In the genomic region with DNA sequence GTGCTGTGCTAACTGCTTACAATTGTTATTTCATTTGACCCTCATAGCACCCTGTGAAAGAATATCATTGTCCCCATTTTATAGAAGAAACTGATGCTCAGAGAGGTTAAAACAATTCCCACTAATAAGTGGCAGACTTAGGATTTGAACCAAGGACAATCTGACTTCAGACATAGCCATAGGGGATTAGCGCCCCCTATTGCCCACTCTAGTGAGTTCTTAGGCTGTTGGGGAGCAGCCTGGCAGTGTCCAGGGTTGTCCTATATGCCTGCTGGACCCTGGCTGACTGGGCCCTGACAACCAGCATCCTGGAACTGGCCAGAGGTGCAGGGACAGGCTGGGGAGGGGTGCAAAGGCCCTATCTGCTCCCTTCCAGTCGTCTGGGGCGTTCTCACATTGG, we compare ENCODE assay signal across 8 cellular contexts. TPM values are rescaled to one million over a fixed set of nuclear protein-coding genes. Genes with fewer than 3 reads are reported as not detected.
A peak's percentile ranks its signal among the peaks of the same experiment; 100 is the strongest.
DNase-seq lines count a peak whose midpoint lies in the region; ATAC-seq and TF ChIP-seq lines count a peak whose summit lies in the region.

No MANE protein-coding gene starts in this region.

- H3K4me3 ChIP-seq in LNCaP clone FGC (ENCODE audit: low read depth, low read length) (no peak overlapping the region), ascending aorta (no peak overlapping the region)

- no peak overlapping the region for H3K27ac ChIP-seq in ascending aorta

- no peak overlapping the region for H3K27ac Mint-ChIP-seq in activated T-cell treated with anti-CD3 and anti-CD28 coated beads, Interleukin-2, amount 50 U/mL, for 72 hours

- no peaks in the 10 kb centered on the region for H3K36me3 ChIP-seq in ascending aorta

- no peak for ATAC-seq in activated T-cell treated with anti-CD3 and anti-CD28 coated beads, Interleukin-2, amount 50 U/mL, for 72 hours (replicated peaks in 1 of 2)
- ATAC-seq in activated T-cell treated with anti-CD3 and anti-CD28 coated beads, Interleukin-2, amount 50 U/mL, for 4 hours, result no peak

- H3K9me3 Mint-ChIP-seq in activated T-cell treated with anti-CD3 and anti-CD28 coated beads, Interleukin-2, amount 50 U/mL, for 72 hours, result no peaks in the 10 kb centered on the region
- H3K9me3 Mint-ChIP-seq in activated T-cell treated with anti-CD3 and anti-CD28 coated beads, Interleukin-2, amount 50 U/mL, for 4 hours, result no peaks in the 10 kb centered on the region

- H3K4me1 Mint-ChIP-seq in activated T-cell treated with anti-CD3 and anti-CD28 coated beads, Interleukin-2, amount 50 U/mL, for 72 hours (ENCODE audit: low read depth), result peaks cover 18% of the 10 kb centered on the region
- peaks cover 8% of the 10 kb centered on the region for H3K4me1 Mint-ChIP-seq in activated T-cell treated with anti-CD3 and anti-CD28 coated beads, Interleukin-2, amount 50 U/mL, for 4 hours (ENCODE audit: low read depth)

- no peak overlapping the region for H3K4me3 Mint-ChIP-seq in activated T-cell treated with anti-CD3 and anti-CD28 coated beads, Interleukin-2, amount 50 U/mL, for 72 hours
- no peak overlapping the region for H3K4me3 Mint-ChIP-seq in activated T-cell treated with anti-CD3 and anti-CD28 coated beads, Interleukin-2, amount 50 U/mL, for 4 hours

- no peaks in the 10 kb centered on the region for H3K27me3 ChIP-seq in ascending aorta

- no peaks in the 10 kb centered on the region for H3K9me3 ChIP-seq in ascending aorta

- H3K36me3 Mint-ChIP-seq in activated T-cell treated with anti-CD3 and anti-CD28 coated beads, Interleukin-2, amount 50 U/mL, for 72 hours (ENCODE audit: insufficient read depth in 2 of 2), result no peaks in the 10 kb centered on the region
- no peaks in the 10 kb centered on the region for H3K36me3 Mint-ChIP-seq in activated T-cell treated with anti-CD3 and anti-CD28 coated beads, Interleukin-2, amount 50 U/mL, for 4 hours (ENCODE audit: insufficient read depth)

- H3K4me1 ChIP-seq in ascending aorta, result peaks cover 0 to 13% of the 10 kb centered on the region in 2 donors

- no peaks in the 10 kb centered on the region for H3K27me3 Mint-ChIP-seq in activated T-cell treated with anti-CD3 and anti-CD28 coated beads, Interleukin-2, amount 50 U/mL, for 72 hours (ENCODE audit: low read depth)
- no peaks in the 10 kb centered on the region for H3K27me3 Mint-ChIP-seq in activated T-cell treated with anti-CD3 and anti-CD28 coated beads, Interleukin-2, amount 50 U/mL, for 4 hours (ENCODE audit: low read depth)

- TF ChIP-seq CTCF in LNCaP clone FGC (IDR thresholded peaks at IDR 0.05; ENCODE audit: control insufficient read depth, extremely low read depth, insufficient read depth) (peak; percentile 40), ascending aorta (IDR thresholded peaks at IDR 0.05) (no peak)

- intact Hi-C loops in ascending aorta (cut with DNase I), result loop anchor here (5.0 kb wide), 2 partner anchors 432 to 617 kb away; no protein-coding TSS in a partner anchor

- peak; percentile 33 to 43 for DNase-seq in activated T-cell treated with anti-CD3 and anti-CD28 coated beads, Interleukin-2, amount 50 U/mL, for 72 hours
- no peak for DNase-seq in activated T-cell treated with anti-CD3 and anti-CD28 coated beads, Interleukin-2, amount 50 U/mL, for 4 hours
- DNase-seq in LNCaP clone FGC (ENCODE audit: low read depth) (no peak), astrocyte of the hippocampus (ENCODE audit: low read depth, low spot score) (peak; percentile 41), non-pigmented ciliary epithelial cell (ENCODE audit: low read depth) (peak; percentile 5), ascending aorta (ENCODE audit: low spot score in 2 of 2) (no peak), epidermal melanocyte (ENCODE audit: insufficient read length, low spot score) (no peak), SIG-M5 treated with dmso at 0.1 percent for 504 hours (lab: John Stamatoyannopoulos, UW; ENCODE audit: unreplicated experiment) (no peak)

RNA-seq across cellular contexts. Expression of gene DPH3, which starts 15.4 kb away (rescaled TPM):
- total RNA-seq in activated T-cell treated with anti-CD3 and anti-CD28 coated beads, Interleukin-2, amount 50 U/mL, for 72 hours, result 10 to 100 TPM; 23.4 to 26.1 TPM
- total RNA-seq in activated T-cell treated with anti-CD3 and anti-CD28 coated beads, Interleukin-2, amount 50 U/mL, for 4 hours, result 10 to 100 TPM; 30.2 to 37.9 (median 33.4) TPM
- total RNA-seq in ascending aorta, result 5.5 TPM

RNA-seq across cellular contexts. Expression of gene OXNAD1, which starts 15.7 kb away (rescaled TPM):
- 10 to 100 TPM; 34.3 to 52.0 TPM for total RNA-seq in activated T-cell treated with anti-CD3 and anti-CD28 coated beads, Interleukin-2, amount 50 U/mL, for 72 hours
- 10 to 100 TPM; 24.6 to 25.5 (median 24.8) TPM for total RNA-seq in activated T-cell treated with anti-CD3 and anti-CD28 coated beads, Interleukin-2, amount 50 U/mL, for 4 hours
- 6.9 TPM for total RNA-seq in ascending aorta

Comparison
In these comparisons a context has a peak if more than half of its experiments do, and no peak if none do; other contexts are left out.
1. DNase-seq: peak in activated T-cell treated with anti-CD3 and anti-CD28 coated beads, Interleukin-2, amount 50 U/mL, for 72 hours (2 of 2), astrocyte of the hippocampus (single experiment) and non-pigmented ciliary epithelial cell (single experiment); none in activated T-cell treated with anti-CD3 and anti-CD28 coated beads, Interleukin-2, amount 50 U/mL, for 4 hours (single experiment), LNCaP clone FGC (single experiment), ascending aorta (0 of 2), epidermal melanocyte (single experiment) and SIG-M5 treated with dmso at 0.1 percent for 504 hours (single experiment).